Comparison of ENCODE assay signal across 1 cellular context in the genomic region with DNA sequence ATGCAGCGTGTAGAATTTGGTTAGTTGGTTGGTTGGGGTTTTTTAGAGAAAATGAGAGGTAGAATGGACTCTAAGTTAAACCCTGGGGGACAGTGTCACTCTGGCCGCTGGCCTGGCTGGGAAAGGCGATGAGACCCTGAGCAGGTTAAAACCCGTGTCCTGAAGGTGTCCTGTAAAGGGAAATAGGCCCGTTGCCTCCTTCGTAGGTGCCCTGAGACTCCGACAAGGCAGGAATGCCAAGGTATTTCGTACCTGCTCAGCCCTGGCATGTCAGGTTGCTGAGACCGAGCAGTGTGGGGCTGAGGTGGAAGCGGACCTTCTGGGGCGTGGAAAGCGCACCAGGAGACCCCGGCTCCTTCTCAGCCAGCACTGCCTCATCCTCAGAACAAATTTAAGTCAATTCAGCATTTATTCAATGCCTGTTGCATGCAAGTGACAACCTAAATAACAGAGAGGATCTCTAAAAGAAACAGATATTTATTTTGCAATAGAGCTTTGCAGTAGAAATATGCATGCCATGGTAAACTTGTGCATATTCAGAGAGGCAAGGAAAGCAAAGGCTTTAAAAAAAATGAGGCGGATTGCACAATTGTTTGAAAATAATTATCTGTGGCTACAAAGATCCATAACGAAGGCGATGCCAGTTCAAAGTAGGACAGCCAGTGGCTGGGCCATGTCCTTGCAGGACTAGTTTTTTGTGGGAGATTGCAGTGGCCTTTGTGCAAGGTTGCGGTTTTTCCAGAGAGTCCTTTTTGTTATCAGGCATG.
TF ChIP-seq lines count a peak whose summit lies in the region.

No MANE protein-coding gene starts in this region.

TF ChIP-seq in K562, 482 proteins besides CTCF, POLR2A, EP300 and RAD21 (continues in another document):
- peak; percentile 81 for TF ChIP-seq CEBPB (tag; IDR thresholded peaks at IDR 0.05)
- no peak for TF ChIP-seq CHD1 (IDR thresholded peaks at IDR 0.05; ENCODE audit: low read length)
- TF ChIP-seq CEBPG (CRISPR knock-in tag; IDR thresholded peaks at IDR 0.05): peak; percentile 58
- peak in 1 of 2 experiments; percentile 77; a peak in 3 of 4 replicates for TF ChIP-seq CEBPG (tag; conservative IDR thresholded peaks at IDR 0.05 in 1 of 2, IDR thresholded peaks at IDR 0.05 in 1 of 2)
- TF ChIP-seq, protein P1, sequence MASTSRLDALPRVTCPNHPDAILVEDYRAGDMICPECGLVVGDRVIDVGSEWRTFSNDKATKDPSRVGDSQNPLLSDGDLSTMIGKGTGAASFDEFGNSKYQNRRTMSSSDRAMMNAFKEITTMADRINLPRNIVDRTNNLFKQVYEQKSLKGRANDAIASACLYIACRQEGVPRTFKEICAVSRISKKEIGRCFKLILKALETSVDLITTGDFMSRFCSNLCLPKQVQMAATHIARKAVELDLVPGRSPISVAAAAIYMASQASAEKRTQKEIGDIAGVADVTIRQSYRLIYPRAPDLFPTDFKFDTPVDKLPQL (IDR thresholded peaks at IDR 0.05; ENCODE audit: extremely low read depth, insufficient read length): no peak
- TF ChIP-seq EGR1 (conservative IDR thresholded peaks at IDR 0.05): no peak
- TF ChIP-seq, protein P2, sequence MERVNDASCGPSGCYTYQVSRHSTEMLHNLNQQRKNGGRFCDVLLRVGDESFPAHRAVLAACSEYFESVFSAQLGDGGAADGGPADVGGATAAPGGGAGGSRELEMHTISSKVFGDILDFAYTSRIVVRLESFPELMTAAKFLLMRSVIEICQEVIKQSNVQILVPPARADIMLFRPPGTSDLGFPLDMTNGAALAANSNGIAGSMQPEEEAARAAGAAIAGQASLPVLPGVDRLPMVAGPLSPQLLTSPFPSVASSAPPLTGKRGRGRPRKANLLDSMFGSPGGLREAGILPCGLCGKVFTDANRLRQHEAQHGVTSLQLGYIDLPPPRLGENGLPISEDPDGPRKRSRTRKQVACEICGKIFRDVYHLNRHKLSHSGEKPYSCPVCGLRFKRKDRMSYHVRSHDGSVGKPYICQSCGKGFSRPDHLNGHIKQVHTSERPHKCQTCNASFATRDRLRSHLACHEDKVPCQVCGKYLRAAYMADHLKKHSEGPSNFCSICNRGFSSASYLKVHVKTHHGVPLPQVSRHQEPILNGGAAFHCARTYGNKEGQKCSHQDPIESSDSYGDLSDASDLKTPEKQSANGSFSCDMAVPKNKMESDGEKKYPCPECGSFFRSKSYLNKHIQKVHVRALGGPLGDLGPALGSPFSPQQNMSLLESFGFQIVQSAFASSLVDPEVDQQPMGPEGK (CRISPR knock-in tag; IDR thresholded peaks at IDR 0.05; ENCODE audit: borderline replicate concordance): no peak
- TF ChIP-seq, protein P3, sequence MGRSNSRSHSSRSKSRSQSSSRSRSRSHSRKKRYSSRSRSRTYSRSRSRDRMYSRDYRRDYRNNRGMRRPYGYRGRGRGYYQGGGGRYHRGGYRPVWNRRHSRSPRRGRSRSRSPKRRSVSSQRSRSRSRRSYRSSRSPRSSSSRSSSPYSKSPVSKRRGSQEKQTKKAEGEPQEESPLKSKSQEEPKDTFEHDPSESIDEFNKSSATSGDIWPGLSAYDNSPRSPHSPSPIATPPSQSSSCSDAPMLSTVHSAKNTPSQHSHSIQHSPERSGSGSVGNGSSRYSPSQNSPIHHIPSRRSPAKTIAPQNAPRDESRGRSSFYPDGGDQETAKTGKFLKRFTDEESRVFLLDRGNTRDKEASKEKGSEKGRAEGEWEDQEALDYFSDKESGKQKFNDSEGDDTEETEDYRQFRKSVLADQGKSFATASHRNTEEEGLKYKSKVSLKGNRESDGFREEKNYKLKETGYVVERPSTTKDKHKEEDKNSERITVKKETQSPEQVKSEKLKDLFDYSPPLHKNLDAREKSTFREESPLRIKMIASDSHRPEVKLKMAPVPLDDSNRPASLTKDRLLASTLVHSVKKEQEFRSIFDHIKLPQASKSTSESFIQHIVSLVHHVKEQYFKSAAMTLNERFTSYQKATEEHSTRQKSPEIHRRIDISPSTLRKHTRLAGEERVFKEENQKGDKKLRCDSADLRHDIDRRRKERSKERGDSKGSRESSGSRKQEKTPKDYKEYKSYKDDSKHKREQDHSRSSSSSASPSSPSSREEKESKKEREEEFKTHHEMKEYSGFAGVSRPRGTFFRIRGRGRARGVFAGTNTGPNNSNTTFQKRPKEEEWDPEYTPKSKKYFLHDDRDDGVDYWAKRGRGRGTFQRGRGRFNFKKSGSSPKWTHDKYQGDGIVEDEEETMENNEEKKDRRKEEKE (IDR thresholded peaks at IDR 0.05; ENCODE audit: borderline replicate concordance in 1 of 2, control insufficient read depth in 1 of 2, low read depth in 2 of 2, low read length in 1 of 2): no peak
- no peak for TF ChIP-seq SREBF2 (CRISPR knock-in tag; IDR thresholded peaks at IDR 0.05)
- TF ChIP-seq MAFF (IDR thresholded peaks at IDR 0.05; ENCODE audit: low read length): peak; percentile 43; the same call in 1 of the 2 replicates
- peak; percentile 77 for TF ChIP-seq ZNF316 (IDR thresholded peaks at IDR 0.05)
- TF ChIP-seq, protein P4, sequence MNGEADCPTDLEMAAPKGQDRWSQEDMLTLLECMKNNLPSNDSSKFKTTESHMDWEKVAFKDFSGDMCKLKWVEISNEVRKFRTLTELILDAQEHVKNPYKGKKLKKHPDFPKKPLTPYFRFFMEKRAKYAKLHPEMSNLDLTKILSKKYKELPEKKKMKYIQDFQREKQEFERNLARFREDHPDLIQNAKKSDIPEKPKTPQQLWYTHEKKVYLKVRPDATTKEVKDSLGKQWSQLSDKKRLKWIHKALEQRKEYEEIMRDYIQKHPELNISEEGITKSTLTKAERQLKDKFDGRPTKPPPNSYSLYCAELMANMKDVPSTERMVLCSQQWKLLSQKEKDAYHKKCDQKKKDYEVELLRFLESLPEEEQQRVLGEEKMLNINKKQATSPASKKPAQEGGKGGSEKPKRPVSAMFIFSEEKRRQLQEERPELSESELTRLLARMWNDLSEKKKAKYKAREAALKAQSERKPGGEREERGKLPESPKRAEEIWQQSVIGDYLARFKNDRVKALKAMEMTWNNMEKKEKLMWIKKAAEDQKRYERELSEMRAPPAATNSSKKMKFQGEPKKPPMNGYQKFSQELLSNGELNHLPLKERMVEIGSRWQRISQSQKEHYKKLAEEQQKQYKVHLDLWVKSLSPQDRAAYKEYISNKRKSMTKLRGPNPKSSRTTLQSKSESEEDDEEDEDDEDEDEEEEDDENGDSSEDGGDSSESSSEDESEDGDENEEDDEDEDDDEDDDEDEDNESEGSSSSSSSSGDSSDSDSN (IDR thresholded peaks at IDR 0.05; ENCODE audit: borderline replicate concordance in 1 of 2, low read depth in 2 of 2, low read length in 2 of 2): no peak
- TF ChIP-seq RNF2 (IDR thresholded peaks at IDR 0.05): no peak
- TF ChIP-seq TAF7 (tag; IDR thresholded peaks at IDR 0.05): no peak
- TF ChIP-seq NR4A1 (CRISPR knock-in tag; IDR thresholded peaks at IDR 0.05): no peak
- TF ChIP-seq NR4A1 (tag; IDR thresholded peaks at IDR 0.05): no peak
- TF ChIP-seq KLF1 (tag; IDR thresholded peaks at IDR 0.05): no peak
- TF ChIP-seq ARHGAP35 (IDR thresholded peaks at IDR 0.05; ENCODE audit: partially characterized antibody): no peak
- no peak for TF ChIP-seq CSDE1 (IDR thresholded peaks at IDR 0.05)
- TF ChIP-seq BRF1 (IDR thresholded peaks at IDR 0.05; ENCODE audit: borderline replicate concordance, extremely low read depth, insufficient read length): no peak
- no peak for TF ChIP-seq MTA1 (IDR thresholded peaks at IDR 0.05; ENCODE audit: borderline replicate concordance)
- TF ChIP-seq SFPQ (IDR thresholded peaks at IDR 0.05; ENCODE audit: low read depth, low read length): no peak
- no peak for TF ChIP-seq RBM15 (IDR thresholded peaks at IDR 0.05; ENCODE audit: insufficient read depth, low read length)
- no peak for TF ChIP-seq FOSL1 (tag; conservative IDR thresholded peaks at IDR 0.05)
- no peak for TF ChIP-seq ZNF274 (IDR thresholded peaks at IDR 0.05; ENCODE audit: borderline replicate concordance, low read depth, low read length)
- no peak for TF ChIP-seq SMAD1 (IDR thresholded peaks at IDR 0.05; ENCODE audit: low read depth, low read length, partially characterized antibody)
- no peak for TF ChIP-seq CREBBP (IDR thresholded peaks at IDR 0.05; ENCODE audit: low read depth, low read length)
- TF ChIP-seq HCFC1 (IDR thresholded peaks at IDR 0.05; ENCODE audit: low read depth, low read length): no peak
- TF ChIP-seq, protein P5, sequence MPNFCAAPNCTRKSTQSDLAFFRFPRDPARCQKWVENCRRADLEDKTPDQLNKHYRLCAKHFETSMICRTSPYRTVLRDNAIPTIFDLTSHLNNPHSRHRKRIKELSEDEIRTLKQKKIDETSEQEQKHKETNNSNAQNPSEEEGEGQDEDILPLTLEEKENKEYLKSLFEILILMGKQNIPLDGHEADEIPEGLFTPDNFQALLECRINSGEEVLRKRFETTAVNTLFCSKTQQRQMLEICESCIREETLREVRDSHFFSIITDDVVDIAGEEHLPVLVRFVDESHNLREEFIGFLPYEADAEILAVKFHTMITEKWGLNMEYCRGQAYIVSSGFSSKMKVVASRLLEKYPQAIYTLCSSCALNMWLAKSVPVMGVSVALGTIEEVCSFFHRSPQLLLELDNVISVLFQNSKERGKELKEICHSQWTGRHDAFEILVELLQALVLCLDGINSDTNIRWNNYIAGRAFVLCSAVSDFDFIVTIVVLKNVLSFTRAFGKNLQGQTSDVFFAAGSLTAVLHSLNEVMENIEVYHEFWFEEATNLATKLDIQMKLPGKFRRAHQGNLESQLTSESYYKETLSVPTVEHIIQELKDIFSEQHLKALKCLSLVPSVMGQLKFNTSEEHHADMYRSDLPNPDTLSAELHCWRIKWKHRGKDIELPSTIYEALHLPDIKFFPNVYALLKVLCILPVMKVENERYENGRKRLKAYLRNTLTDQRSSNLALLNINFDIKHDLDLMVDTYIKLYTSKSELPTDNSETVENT (CRISPR knock-in tag; IDR thresholded peaks at IDR 0.05): no peak
- TF ChIP-seq EHMT2 (IDR thresholded peaks at IDR 0.05): no peak
- no peak for TF ChIP-seq GATAD2B (IDR thresholded peaks at IDR 0.05; ENCODE audit: borderline replicate concordance)
- TF ChIP-seq, protein P6, sequence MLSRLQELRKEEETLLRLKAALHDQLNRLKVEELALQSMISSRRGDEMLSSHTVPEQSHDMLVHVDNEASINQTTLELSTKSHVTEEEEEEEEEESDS (CRISPR knock-in tag; IDR thresholded peaks at IDR 0.05): no peak
- peak; percentile 55 for TF ChIP-seq MAFG (tag; conservative IDR thresholded peaks at IDR 0.05)
- no peak for TF ChIP-seq RBM17 (IDR thresholded peaks at IDR 0.05; ENCODE audit: borderline replicate concordance, low read depth, low read length)
- no peak for TF ChIP-seq ZKSCAN1 (IDR thresholded peaks at IDR 0.05; ENCODE audit: low read depth, low read length)
- TF ChIP-seq C11orf30 (IDR thresholded peaks at IDR 0.05; ENCODE audit: low read depth): peak; percentile 65; the same call in 1 of the 2 replicates
- TF ChIP-seq, protein P7, sequence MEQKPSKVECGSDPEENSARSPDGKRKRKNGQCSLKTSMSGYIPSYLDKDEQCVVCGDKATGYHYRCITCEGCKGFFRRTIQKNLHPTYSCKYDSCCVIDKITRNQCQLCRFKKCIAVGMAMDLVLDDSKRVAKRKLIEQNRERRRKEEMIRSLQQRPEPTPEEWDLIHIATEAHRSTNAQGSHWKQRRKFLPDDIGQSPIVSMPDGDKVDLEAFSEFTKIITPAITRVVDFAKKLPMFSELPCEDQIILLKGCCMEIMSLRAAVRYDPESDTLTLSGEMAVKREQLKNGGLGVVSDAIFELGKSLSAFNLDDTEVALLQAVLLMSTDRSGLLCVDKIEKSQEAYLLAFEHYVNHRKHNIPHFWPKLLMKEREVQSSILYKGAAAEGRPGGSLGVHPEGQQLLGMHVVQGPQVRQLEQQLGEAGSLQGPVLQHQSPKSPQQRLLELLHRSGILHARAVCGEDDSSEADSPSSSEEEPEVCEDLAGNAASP (IDR thresholded peaks at IDR 0.05): no peak
